ENCODE assay signal across 15 cellular contexts in the genomic region with DNA sequence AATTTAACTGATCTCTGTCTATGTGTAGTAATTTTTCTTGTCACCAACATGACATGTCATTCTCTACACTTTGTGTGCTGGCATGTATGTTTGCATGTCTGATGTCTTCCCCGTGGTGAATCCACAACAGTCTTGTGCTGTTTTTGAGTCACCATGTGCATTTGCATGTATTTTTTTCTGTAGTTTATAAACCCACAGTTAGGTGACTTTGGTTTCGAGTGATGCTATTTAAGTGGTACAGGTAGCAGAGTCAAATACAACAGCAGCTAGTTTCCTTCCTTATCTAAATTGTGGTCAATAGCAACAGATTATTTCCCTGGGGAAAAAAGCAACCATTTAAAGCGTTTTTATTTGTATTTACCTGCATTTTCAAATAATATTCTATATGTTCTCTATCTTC.
DNase-seq lines count a peak whose midpoint lies in the region; ATAC-seq and TF ChIP-seq lines count a peak whose summit lies in the region.
"Had no signal": no experiment of that assay in that cellular context is flagged by ENCODE, and none has a peak within 500 bp of the region (broad histone marks: within the 10 kb centered on the region; RNA-seq: fewer than 3 reads in every experiment).

No MANE protein-coding gene starts in this region.

- no peaks in the 10 kb centered on the region for H3K9me3 ChIP-seq in OCI-LY7 (ENCODE audit: low read length)
- H3K9me3 ChIP-seq: neutrophil had no signal

- no peak overlapping the region for H3K27ac Mint-ChIP-seq in stimulated activated effector memory CD8-positive, alpha-beta T cell treated with anti-CD3 and anti-CD28 coated beads, Interleukin-12 subunit alpha, Interleukin-12 subunit beta, amount 100 ng/mL, for 72 hours
- no peak overlapping the region for H3K27ac Mint-ChIP-seq in activated naive CD8-positive, alpha-beta T cell treated with anti-CD3 and anti-CD28 coated beads for 36 hours
- H3K27ac Mint-ChIP-seq in activated T-helper 2 cell treated with anti-CD3 and anti-CD28 coated beads, Interferon-gamma antibody, Interleukin-2, Interleukin-4, amounts not matched to agents 10 μg/mL and 5 μg/mL and 100 μg/mL, durations not matched to agents 14 hours and 24 hours and 36 hours, result no peak overlapping the region

- H3K4me1 ChIP-seq in OCI-LY7 (ENCODE audit: insufficient read depth, low read length, poor library complexity, severe bottlenecking), result peaks cover 60% of the 10 kb centered on the region

- CTCF ChIA-PET in OCI-LY7 (lab: Charles Lee; ENCODE audit: unreplicated experiment), result interaction anchor here (0.7 to 1.6 kb wide), 2 partner anchors 74 to 113 kb away, joined by 3 to 4 read pairs; no protein-coding TSS in a partner anchor

- ATAC-seq in GM18868 (IDR thresholded peaks at IDR 0.05; ENCODE audit: unreplicated experiment) (peak; percentile 87), GM21515 (IDR thresholded peaks at IDR 0.05; ENCODE audit: unreplicated experiment) (peak; percentile 92), HG03025 (IDR thresholded peaks at IDR 0.05; ENCODE audit: low FRiP score, unreplicated experiment) (peak; percentile 83)
- ATAC-seq in stimulated activated effector memory CD8-positive, alpha-beta T cell treated with anti-CD3 and anti-CD28 coated beads, Interleukin-12 subunit alpha, Interleukin-12 subunit beta, amount 100 ng/mL, for 72 hours, result no peak
- ATAC-seq: left colon had no signal

- no peaks in the 10 kb centered on the region for H3K27me3 Mint-ChIP-seq in activated naive CD8-positive, alpha-beta T cell treated with anti-CD3 and anti-CD28 coated beads for 36 hours
- H3K27me3 Mint-ChIP-seq in activated T-helper 2 cell treated with anti-CD3 and anti-CD28 coated beads, Interferon-gamma antibody, Interleukin-2, Interleukin-4, amounts not matched to agents 10 μg/mL and 5 μg/mL and 100 μg/mL, durations not matched to agents 14 hours and 24 hours and 36 hours (ENCODE audit: low read depth), result peaks cover 36% of the 10 kb centered on the region
- H3K27me3 Mint-ChIP-seq: CD8-positive, alpha-beta memory T cell; IgD-negative memory B cell had no signal

- DNase-seq in OCI-LY7 (ENCODE audit: low spot score), result peak; percentile 47
- no peak for DNase-seq in stimulated activated effector memory CD8-positive, alpha-beta T cell treated with anti-CD3 and anti-CD28 coated beads, Interleukin-12 subunit alpha, Interleukin-12 subunit beta, amount 100 ng/mL, for 72 hours (ENCODE audit: low spot score in 2 of 2)
- DNase-seq in GDM1 (lab: John Stamatoyannopoulos, UW), result no peak
- no peak for DNase-seq in activated naive CD8-positive, alpha-beta T cell treated with anti-CD3 and anti-CD28 coated beads for 36 hours
- no peak for DNase-seq in activated T-helper 2 cell treated with anti-CD3 and anti-CD28 coated beads, Interferon-gamma antibody, Interleukin-2, Interleukin-4, amounts not matched to agents 10 μg/mL and 5 μg/mL and 100 μg/mL, durations not matched to agents 14 hours and 24 hours and 36 hours (ENCODE audit: low spot score)
- DNase-seq: CD8-positive, alpha-beta memory T cell; left colon; NCI-H2081 treated with DMSO at 0.1 percent for 48 hours; stimulated activated CD4-positive, alpha-beta T cell treated with anti-CD3 and anti-CD28 coated beads, Interleukin-15, amount 100 ng/mL, for 24 hours; stimulated activated naive CD4-positive, alpha-beta T cell treated with Interleukin-2 at 50 U/mL for 16 hours had no signal

- no peaks in the 10 kb centered on the region for H4K20me1 ChIP-seq in OCI-LY7 (ENCODE audit: insufficient read depth, low read length)

- peaks cover 6% of the 10 kb centered on the region for H3K36me3 Mint-ChIP-seq in stimulated activated effector memory CD8-positive, alpha-beta T cell treated with anti-CD3 and anti-CD28 coated beads, Interleukin-12 subunit alpha, Interleukin-12 subunit beta, amount 100 ng/mL, for 72 hours
- H3K36me3 Mint-ChIP-seq in activated naive CD8-positive, alpha-beta T cell treated with anti-CD3 and anti-CD28 coated beads for 36 hours, result peaks cover 4% of the 10 kb centered on the region
- no peaks in the 10 kb centered on the region for H3K36me3 Mint-ChIP-seq in activated T-helper 2 cell treated with anti-CD3 and anti-CD28 coated beads, Interferon-gamma antibody, Interleukin-2, Interleukin-4, amounts not matched to agents 10 μg/mL and 5 μg/mL and 100 μg/mL, durations not matched to agents 14 hours and 24 hours and 36 hours (ENCODE audit: low read depth)

- H3K27ac ChIP-seq in OCI-LY7 (ENCODE audit: low read depth, low read length, poor library complexity, severe bottlenecking), result peak overlapping the region; percentile 55
- H3K27ac ChIP-seq: neutrophil had no signal

- no peak for TF ChIP-seq CTCF in OCI-LY7 (conservative IDR thresholded peaks at IDR 0.05; ENCODE audit: low read length)

- no peak overlapping the region for H2AFZ ChIP-seq in OCI-LY7 (ENCODE audit: low read length)

- no peaks in the 10 kb centered on the region for H3K9me2 ChIP-seq in OCI-LY7 (ENCODE audit: insufficient read depth, low read length)

- H3K79me2 ChIP-seq in OCI-LY7 (ENCODE audit: insufficient read depth, low read depth, low read length), result no peaks in the 10 kb centered on the region

- peak overlapping the region; percentile 27 for H3K4me3 ChIP-seq in OCI-LY7 (ENCODE audit: low read depth, low read length, poor library complexity, severe bottlenecking)

- intact Hi-C loops in OCI-LY7 (cut with micrococcal nuclease; ENCODE audit: unreplicated experiment), result loop anchor here (5.0 to 10.0 kb wide), 2 partner anchors 49 to 113 kb away; partner anchors contain the start of gene SLC44A1
- intact Hi-C loops in activated T-helper 2 cell treated with anti-CD3 and anti-CD28 coated beads, Interferon-gamma antibody, Interleukin-2, Interleukin-4, amounts not matched to agents 10 μg/mL and 5 μg/mL and 100 μg/mL, durations not matched to agents 14 hours and 24 hours and 36 hours (cut with micrococcal nuclease), result no loop called here

- no peaks in the 10 kb centered on the region for H3K9me3 Mint-ChIP-seq in stimulated activated effector memory CD8-positive, alpha-beta T cell treated with anti-CD3 and anti-CD28 coated beads, Interleukin-12 subunit alpha, Interleukin-12 subunit beta, amount 100 ng/mL, for 72 hours
- H3K9me3 Mint-ChIP-seq in activated naive CD8-positive, alpha-beta T cell treated with anti-CD3 and anti-CD28 coated beads for 36 hours, result no peaks in the 10 kb centered on the region
- no peaks in the 10 kb centered on the region for H3K9me3 Mint-ChIP-seq in activated T-helper 2 cell treated with anti-CD3 and anti-CD28 coated beads, Interferon-gamma antibody, Interleukin-2, Interleukin-4, amounts not matched to agents 10 μg/mL and 5 μg/mL and 100 μg/mL, durations not matched to agents 14 hours and 24 hours and 36 hours
- H3K9me3 Mint-ChIP-seq: CD8-positive, alpha-beta memory T cell; IgD-negative memory B cell had no signal

- peaks cover 43% of the 10 kb centered on the region for H3K36me3 ChIP-seq in OCI-LY7 (ENCODE audit: insufficient read depth, low read length)

- no TSS peak for BruUV-seq in OCI-LY7 (replicated peaks; lab: Mats Ljungman, UMichigan)

- H3K4me3 Mint-ChIP-seq in stimulated activated effector memory CD8-positive, alpha-beta T cell treated with anti-CD3 and anti-CD28 coated beads, Interleukin-12 subunit alpha, Interleukin-12 subunit beta, amount 100 ng/mL, for 72 hours, result no peak overlapping the region
- H3K4me3 Mint-ChIP-seq in activated naive CD8-positive, alpha-beta T cell treated with anti-CD3 and anti-CD28 coated beads for 36 hours, result no peak overlapping the region
- H3K4me3 Mint-ChIP-seq in activated T-helper 2 cell treated with anti-CD3 and anti-CD28 coated beads, Interferon-gamma antibody, Interleukin-2, Interleukin-4, amounts not matched to agents 10 μg/mL and 5 μg/mL and 100 μg/mL, durations not matched to agents 14 hours and 24 hours and 36 hours (ENCODE audit: low read depth), result no peak overlapping the region
- H3K4me3 Mint-ChIP-seq: CD8-positive, alpha-beta memory T cell had no signal

- peak overlapping the region; percentile 60 for H3K4me2 ChIP-seq in OCI-LY7 (ENCODE audit: low read length)

- POLR2A ChIA-PET in OCI-LY7 (lab: Charles Lee), result interaction anchor here (0.5 to 4.0 kb wide), 18 partner anchors 11 to 380 kb away, joined by 3 to 31 read pairs (median 4); no protein-coding TSS in a partner anchor

- H3K4me1 Mint-ChIP-seq in stimulated activated effector memory CD8-positive, alpha-beta T cell treated with anti-CD3 and anti-CD28 coated beads, Interleukin-12 subunit alpha, Interleukin-12 subunit beta, amount 100 ng/mL, for 72 hours, result peaks cover 9% of the 10 kb centered on the region
- H3K4me1 Mint-ChIP-seq in activated naive CD8-positive, alpha-beta T cell treated with anti-CD3 and anti-CD28 coated beads for 36 hours, result peaks cover 16% of the 10 kb centered on the region
- H3K4me1 Mint-ChIP-seq in activated T-helper 2 cell treated with anti-CD3 and anti-CD28 coated beads, Interferon-gamma antibody, Interleukin-2, Interleukin-4, amounts not matched to agents 10 μg/mL and 5 μg/mL and 100 μg/mL, durations not matched to agents 14 hours and 24 hours and 36 hours (ENCODE audit: low read depth), result peaks cover 25% of the 10 kb centered on the region
